In the genomic region with DNA sequence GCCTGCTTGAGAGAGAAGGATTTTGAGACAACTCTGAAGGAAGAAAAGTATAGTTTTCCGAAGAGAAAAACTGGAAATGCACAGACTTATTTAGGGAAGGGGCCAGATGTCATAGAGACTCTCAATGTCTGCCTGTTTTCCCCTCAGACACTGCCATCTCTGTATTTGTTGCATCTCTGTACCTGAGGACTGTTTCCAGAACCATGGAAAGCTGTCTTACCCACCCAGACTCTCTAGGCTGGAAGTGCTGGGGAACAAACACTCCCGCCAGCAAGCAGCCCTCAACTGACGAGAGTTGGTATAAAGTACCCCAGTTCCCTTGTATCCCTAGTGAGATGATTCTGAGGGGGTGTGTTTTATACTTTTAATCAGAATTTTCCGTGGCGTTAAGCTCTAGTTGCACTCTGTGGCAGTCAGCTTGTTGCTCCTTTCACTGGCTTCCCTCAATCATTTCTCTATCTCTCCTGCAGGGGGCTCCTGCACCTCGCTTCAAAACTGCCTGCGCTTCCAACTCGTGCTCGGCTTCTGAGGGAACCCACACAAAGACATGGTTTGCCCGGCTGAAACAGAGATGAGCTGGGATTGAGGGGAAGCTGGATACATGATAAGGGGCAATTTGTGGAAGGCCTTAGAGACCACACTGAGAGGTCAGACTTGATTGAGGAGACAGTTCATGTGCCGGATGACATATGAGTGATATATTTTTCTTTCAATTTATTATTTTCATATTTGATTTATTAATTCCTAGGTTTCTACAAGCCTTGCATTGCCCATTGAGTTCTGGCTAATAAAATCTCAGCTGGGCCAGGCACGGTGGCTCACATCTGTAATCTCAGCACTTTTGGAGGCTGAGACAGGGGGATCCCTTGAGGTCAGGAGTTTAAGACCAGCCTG, we compare ENCODE assay signal across 7 cellular contexts. TPM values are rescaled to one million over a fixed set of nuclear protein-coding genes. Genes with fewer than 3 reads are reported as not detected.
DNase-seq lines count a peak whose midpoint lies in the region; ATAC-seq and TF ChIP-seq lines count a peak whose summit lies in the region.

No MANE protein-coding gene starts in this region.

- intact Hi-C loops in sigmoid colon (cut with DNase I): loop anchor here (1.0 to 10.0 kb wide), 3 partner anchors 101 to 212 kb away; no protein-coding TSS in a partner anchor

- ATAC-seq in HG03460 (IDR thresholded peaks at IDR 0.05; ENCODE audit: unreplicated experiment): no peak

- H3K27me3 ChIP-seq in hepatocyte (peaks cover 12% of the 10 kb centered on the region), sigmoid colon (peaks cover 0 to 12% (median 5%) of the 10 kb centered on the region in 3 donors)

- no peak overlapping the region for H3K4me2 ChIP-seq in hepatocyte

- H3K27ac ChIP-seq in hepatocyte: no peak overlapping the region
- no peak overlapping the region for H3K27ac ChIP-seq in sigmoid colon

- no peak overlapping the region for H2AFZ ChIP-seq in hepatocyte

- H4K20me1 ChIP-seq in hepatocyte (ENCODE audit: insufficient read depth, poor library complexity, severe bottlenecking): no peaks in the 10 kb centered on the region

- H3K36me3 ChIP-seq in hepatocyte (replicated peaks; ENCODE audit: insufficient read depth, low read depth) (no peaks in the 10 kb centered on the region), sigmoid colon (no peaks in the 10 kb centered on the region)

- H3K79me2 ChIP-seq in hepatocyte: no peaks in the 10 kb centered on the region

- H3K9me3 ChIP-seq in hepatocyte (ENCODE audit: low read depth) (no peaks in the 10 kb centered on the region), sigmoid colon (no peaks in the 10 kb centered on the region)

- no peaks in the 10 kb centered on the region for H3K9me2 ChIP-seq in hepatocyte (replicated peaks; ENCODE audit: insufficient read depth)

- H3K4me1 ChIP-seq in hepatocyte (ENCODE audit: insufficient read depth) (no peaks in the 10 kb centered on the region), sigmoid colon (peaks cover 0 to 7% (median 3%) of the 10 kb centered on the region in 4 donors)

- 16% methylated on average over 12 of the region's 12 CpGs for WGBS in hepatocyte (ENCODE audit: low lambda C conversion rate, missing lambda C conversion rate)
- 14 to 18% methylated on average over 12 of the region's 12 CpGs for WGBS in sigmoid colon, 2 donors

- H3K4me3 ChIP-seq in hepatocyte: no peak overlapping the region
- H3K4me3 ChIP-seq in sigmoid colon: no peak overlapping the region

- DNase-seq in NCI-H1694 treated with DMSO at 0.1 percent for 48 hours (lab: John Stamatoyannopoulos, UW) (peak; percentile 73), T-helper 2 cell (peak in 4 of 5 experiments; percentile 25 to 74 (median 28)), amygdala (lab: John Stamatoyannopoulos, UW) (peak in 48 of 56 donors; percentile 14 to 81 (median 52)), hepatocyte (ENCODE audit: low spot score) (peak; percentile 85), sigmoid colon (peak; percentile 83)

- TF ChIP-seq EP300 in sigmoid colon (IDR thresholded peaks at IDR 0.05): no peak

- TF ChIP-seq CTCF in GM12874 (IDR thresholded peaks at IDR 0.05; ENCODE audit: insufficient read depth, low read depth, low read length): peak; percentile 85
- TF ChIP-seq CTCF in hepatocyte (IDR thresholded peaks at IDR 0.05; ENCODE audit: poor library complexity): peak; percentile 86
- TF ChIP-seq CTCF in sigmoid colon (IDR thresholded peaks at IDR 0.05): peak; percentile 53 to 75 (median 73)

- no peak for TF ChIP-seq POLR2A in sigmoid colon (IDR thresholded peaks at IDR 0.05)

RNA-seq across cellular contexts. Expression of a gene that starts 36.9 kb away (rescaled TPM):
- 15.5 and 16.8 TPM in 2 replicates for total RNA-seq in hepatocyte
- 9.4 and 15.2 TPM in 2 replicates for polyA plus RNA-seq in hepatocyte
- 10 to 100 TPM; 15.8 to 17.8 (median 16.8) TPM for total RNA-seq in sigmoid colon
- polyA plus RNA-seq in sigmoid colon: 1 to 10 TPM; 3.0 to 9.1 (median 3.2) TPM

Comparison
In these comparisons a context has a peak if more than half of its experiments do, and no peak if none do; other contexts are left out.
1. DNase-seq: peak in every context shown above with its lines; median percentile 85 in hepatocyte; 83 in sigmoid colon; 73 in NCI-H1694 treated with DMSO at 0.1 percent for 48 hours; 52 in amygdala; 28 in T-helper 2 cell.